21 cellular contexts compared by ENCODE assay signal in the genomic region with DNA sequence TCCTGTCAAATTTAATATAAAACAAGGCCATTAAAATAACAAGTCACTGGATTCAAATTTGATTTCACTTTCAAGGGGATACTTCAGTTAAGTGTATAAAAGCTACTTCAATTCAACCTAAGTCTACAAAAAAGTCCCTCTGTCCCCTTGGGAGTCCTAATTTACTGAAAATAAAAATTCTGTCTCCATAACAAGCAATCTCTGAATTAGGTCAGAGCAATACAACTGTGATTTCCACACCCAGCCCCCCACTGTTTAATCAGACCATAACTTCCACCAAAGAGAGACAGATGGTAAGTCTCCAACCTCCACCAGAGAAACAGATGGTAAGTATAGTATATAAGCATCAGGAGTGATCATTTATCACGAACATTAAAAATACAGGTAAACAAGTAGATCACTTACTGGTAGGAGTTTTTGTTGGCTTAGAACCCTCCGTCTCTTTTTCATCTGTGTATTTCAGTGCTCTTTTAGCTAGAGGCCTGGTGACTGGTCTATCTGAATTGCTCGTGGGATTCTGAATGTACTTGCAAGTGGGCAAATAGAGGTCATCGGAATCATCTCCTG. TPM values are rescaled to one million over a fixed set of nuclear protein-coding genes. Genes with fewer than 3 reads are reported as not detected.
DNase-seq lines count a peak whose midpoint lies in the region; ATAC-seq, FAIRE-seq and TF ChIP-seq lines count a peak whose summit lies in the region.
"Had no signal": no experiment of that assay in that cellular context is flagged by ENCODE, and none has a peak within 500 bp of the region (broad histone marks: within the 10 kb centered on the region; RNA-seq: fewer than 3 reads in every experiment).

No MANE protein-coding gene starts in this region.

- no peak overlapping the region for H3K27ac ChIP-seq in stomach
- no peak overlapping the region for H3K27ac ChIP-seq in caudate nucleus (ENCODE audit: low read depth, low read length)
- H3K27ac ChIP-seq: prostate gland, RWPE1, suprapubic skin had no signal

- no peak for TF ChIP-seq POLR2A in stomach (IDR thresholded peaks at IDR 0.05)

- TF ChIP-seq CTCF in D721Med (IDR thresholded peaks at IDR 0.05; ENCODE audit: insufficient read depth, missing control alignments) (no peak), stomach (IDR thresholded peaks at IDR 0.05) (no peak)

- no peak overlapping the region for H3K4me3 ChIP-seq in stomach
- H3K4me3 ChIP-seq: K562, prostate gland, smooth muscle cell, suprapubic skin had no signal

- H3K4me3 Mint-ChIP-seq in memory B cell: no peak overlapping the region
- H3K4me3 Mint-ChIP-seq: CD4-positive, alpha-beta memory T cell had no signal

- peaks cover 2% of the 10 kb centered on the region for H3K4me1 Mint-ChIP-seq in memory B cell
- H3K4me1 Mint-ChIP-seq: CD4-positive, alpha-beta memory T cell had no signal

- ATAC-seq in memory B cell (ENCODE audit: low read depth): peak; percentile 52
- ATAC-seq in GM19452 (IDR thresholded peaks at IDR 0.05; ENCODE audit: unreplicated experiment): no peak
- ATAC-seq: K562 had no signal

- H3K36me3 Mint-ChIP-seq in memory B cell: peaks cover 16% of the 10 kb centered on the region

- H3K36me3 ChIP-seq in stomach: no peaks in the 10 kb centered on the region
- H3K36me3 ChIP-seq: prostate gland, suprapubic skin had no signal

- 89 to 92% (median 90%) methylated on average over 4 of the region's 4 CpGs for WGBS in stomach, 5 donors

- intact Hi-C loops in stomach (cut with DNase I; ENCODE audit: low total_unique reads): no loop called here

- no peaks in the 10 kb centered on the region for H3K9me3 ChIP-seq in stomach
- H3K9me3 ChIP-seq: prostate gland, suprapubic skin had no signal

- no peak for TF ChIP-seq EP300 in stomach (IDR thresholded peaks at IDR 0.05)

- no peaks in the 10 kb centered on the region for H3K4me1 ChIP-seq in stomach
- H3K4me1 ChIP-seq: prostate gland, suprapubic skin had no signal

- DNase-seq in D721Med (ENCODE audit: insufficient read length, low spot score): no peak
- peak; percentile 17 for DNase-seq in NCI-H1092 (lab: John Stamatoyannopoulos, UW)
- DNase-seq in NCI-H524 treated with DMSO at 0.1 percent for 48 hours (lab: John Stamatoyannopoulos, UW): peak; percentile 94
- DNase-seq in memory B cell (ENCODE audit: low spot score in 2 of 2): no peak
- no peak for DNase-seq in stomach
- DNase-seq in caudate nucleus (lab: John Stamatoyannopoulos, UW): no peak
- DNase-seq: activated CD4-positive, alpha-beta T cell treated with anti-CD3 and anti-CD28 coated beads for 48 hours; activated CD8-positive, alpha-beta memory T cell treated with anti-CD3 and anti-CD28 coated beads, Interleukin-2, amount 50 U/mL, for 48 hours; activated effector memory CD4-positive, alpha-beta T cell treated with anti-CD3 and anti-CD28 coated beads, Interleukin-2, amount 50 U/mL, for 16 hours; CD4-positive, alpha-beta memory T cell; kidney glomerular epithelial cell; stimulated activated CD4-positive, alpha-beta T cell treated with anti-CD3 and anti-CD28 coated beads, Interleukin-4, amount 100 ng/mL, for 4 hours had no signal

- H3K27me3 ChIP-seq in stomach: no peaks in the 10 kb centered on the region
- H3K27me3 ChIP-seq: suprapubic skin had no signal

- no peaks in the 10 kb centered on the region for H3K27me3 Mint-ChIP-seq in memory B cell
- H3K27me3 Mint-ChIP-seq: CD4-positive, alpha-beta memory T cell had no signal

- no peaks in the 10 kb centered on the region for H3K9me3 Mint-ChIP-seq in memory B cell
- H3K9me3 Mint-ChIP-seq: CD4-positive, alpha-beta memory T cell had no signal

- FAIRE-seq in D721Med (lab: Jason Lieb, UNC): peak; percentile 48
- FAIRE-seq: bronchial epithelial cell, frontal cortex, K562, TTC549 had no signal

- no peak overlapping the region for H3K27ac Mint-ChIP-seq in memory B cell

RNA-seq across cellular contexts. Expression of gene SGO1, which starts 12.1 kb away (rescaled TPM):
- 1 to 10 TPM in 4 of 5 donors, under 1 TPM in 1; 0.45 to 5.0 (median 3.5) TPM for total RNA-seq in stomach
- 1 to 10 TPM in 2 of 3 donors, under 1 TPM in 1; 0.76 to 1.8 (median 1.1) TPM for polyA plus RNA-seq in stomach

Comparison
In these comparisons a context has a peak if more than half of its experiments do, and no peak if none do; other contexts are left out.
1. DNase-seq: peak in NCI-H1092 (single experiment) and NCI-H524 treated with DMSO at 0.1 percent for 48 hours (single experiment); none in D721Med (single experiment), memory B cell (0 of 2), stomach (single experiment) and caudate nucleus (0 of 61).